Comparison of ENCODE assay signal across 8 cellular contexts in genomic region chr11:2399488-2400068, GRCh38. TPM values are rescaled to one million over a fixed set of nuclear protein-coding genes. Genes with fewer than 3 reads are reported as not detected.
A peak's percentile ranks its signal among the peaks of the same experiment; 100 is the strongest.
DNase-seq lines count a peak whose midpoint lies in the region; ATAC-seq and TF ChIP-seq lines count a peak whose summit lies in the region.

No MANE protein-coding gene starts in this region.

- peak; percentile 4 for ATAC-seq in CD4-positive, alpha-beta T cell (ENCODE audit: poor library complexity)
- ATAC-seq in SK-N-SH treated with all-trans-retinoic acid at 6 μM for 48 hours = peak; percentile 12

- H3K4me2 ChIP-seq in GM23248 (ENCODE audit: unreplicated experiment) = peak overlapping the region; percentile 80
- peak overlapping the region; percentile 84 for H3K4me2 ChIP-seq in neural cell (ENCODE audit: low read length)

- peak in 4 of 10 experiments; percentile 12 to 51 (median 22) for DNase-seq in CD4-positive, alpha-beta T cell
- DNase-seq in GM23248 = peak; percentile 64
- peak; percentile 45 for DNase-seq in endothelial cell (ENCODE audit: low spot score)
- DNase-seq in iPS-NIHi11 (ENCODE audit: low spot score) = no peak
- no peak for DNase-seq in stimulated activated naive CD4-positive, alpha-beta T cell (lab: John Stamatoyannopoulos, UW)
- DNase-seq in activated effector memory CD4-positive, alpha-beta T cell treated with anti-CD3 and anti-CD28 coated beads, Interleukin-2, amount 50 U/mL, for 16 hours = no peak

- H3K9me2 ChIP-seq in GM23248 (ENCODE audit: insufficient read depth) (no peaks in the 10 kb centered on the region), neural cell (ENCODE audit: insufficient read depth, low read length) (no peaks in the 10 kb centered on the region)

- no peak for TF ChIP-seq RAD21 in neural cell (conservative IDR thresholded peaks at IDR 0.05)

- CTCF ChIA-PET in CD4-positive, alpha-beta T cell (lab: Charles Lee) = interaction anchor here (1.0 to 1.5 kb wide), 4 partner anchors 12 to 98 kb away, joined by 4 to 6 read pairs (median 5); partner anchors contain the start of genes C11orf21 and TSPAN32

- peaks cover 24% of the 10 kb centered on the region for H3F3A ChIP-seq in GM23248 (ENCODE audit: insufficient read depth)
- no peaks in the 10 kb centered on the region for H3F3A ChIP-seq in neural cell (ENCODE audit: insufficient read depth, low read length, poor library complexity, severe bottlenecking)

- H3K36me3 ChIP-seq in GM23248 (ENCODE audit: low read depth) (peaks cover 10% of the 10 kb centered on the region; the same call in 1 of the 2 replicates), neural cell (ENCODE audit: insufficient read depth, low read length) (no peaks in the 10 kb centered on the region)

- H4K20me1 ChIP-seq in GM23248 (ENCODE audit: insufficient read depth) (no peaks in the 10 kb centered on the region), neural cell (ENCODE audit: insufficient read depth) (no peaks in the 10 kb centered on the region)

- no peak for TF ChIP-seq CTCF in CD4-positive, alpha-beta T cell (IDR thresholded peaks at IDR 0.05)
- TF ChIP-seq CTCF in endothelial cell (IDR thresholded peaks at IDR 0.05; ENCODE audit: unreplicated experiment) (no peak), neural cell (IDR thresholded peaks at IDR 0.05; ENCODE audit: poor library complexity, severe bottlenecking) (no peak)

- H3K27ac ChIP-seq in CD4-positive, alpha-beta T cell (ENCODE audit: low read depth, low read length) = peak overlapping the region; percentile 95
- H3K27ac ChIP-seq in GM23248 = peak overlapping the region; percentile 96
- H3K27ac ChIP-seq in neural cell (ENCODE audit: low read length) = peak overlapping the region; percentile 94

- H2AFZ ChIP-seq in GM23248 = peak overlapping the region; percentile 33; the same call in 1 of the 2 replicates
- H2AFZ ChIP-seq in neural cell (ENCODE audit: low read depth, low read length) = peak overlapping the region; percentile 86

- peaks cover 17% of the 10 kb centered on the region for H3K4me1 Mint-ChIP-seq in CD4-positive, alpha-beta T cell (ENCODE audit: low read depth)
- H3K4me1 Mint-ChIP-seq in endothelial cell (ENCODE audit: unreplicated experiment) = peaks cover 4% of the 10 kb centered on the region

- in situ Hi-C loops in GM23248 (cut with MboI) = no loop called here

- H3K36me3 Mint-ChIP-seq in CD4-positive, alpha-beta T cell (ENCODE audit: low read depth) = peaks cover 32% of the 10 kb centered on the region
- H3K36me3 Mint-ChIP-seq in endothelial cell (ENCODE audit: low read depth, unreplicated experiment) = peaks cover 6% of the 10 kb centered on the region

- WGBS in GM23248 (ENCODE audit: low coverage in 1 of 2, low lambda C conversion rate in 2 of 2, missing lambda C conversion rate in 2 of 2), 2 experiments = 4 to 5% methylated on average over 21 to 23 of the region's 23 CpGs

- no peaks in the 10 kb centered on the region for H3K27me3 ChIP-seq in CD4-positive, alpha-beta T cell (ENCODE audit: control insufficient read depth, insufficient read depth, low read length)
- H3K27me3 ChIP-seq in GM23248 (replicated peaks; ENCODE audit: insufficient read depth) (no peaks in the 10 kb centered on the region), neural cell (ENCODE audit: insufficient read depth, low read depth, low read length) (no peaks in the 10 kb centered on the region)

- peak overlapping the region; percentile 79 for H3K4me3 ChIP-seq in GM23248
- peak overlapping the region; percentile 86 for H3K4me3 ChIP-seq in neural cell (ENCODE audit: low read length)

- peaks cover 62% of the 10 kb centered on the region for H3K79me2 ChIP-seq in GM23248 (ENCODE audit: insufficient read depth)
- peaks cover 13% of the 10 kb centered on the region for H3K79me2 ChIP-seq in neural cell (replicated peaks; ENCODE audit: insufficient read depth, low read length)

- peak overlapping the region; percentile 97 for H3K27ac Mint-ChIP-seq in CD4-positive, alpha-beta T cell
- peak overlapping the region; percentile 90 for H3K27ac Mint-ChIP-seq in endothelial cell (ENCODE audit: unreplicated experiment)

- no peak for TF ChIP-seq EP300 in neural cell (conservative IDR thresholded peaks at IDR 0.05; ENCODE audit: poor library complexity, severe bottlenecking)

- H3K9ac ChIP-seq in GM23248 = peak overlapping the region; percentile 94
- peak overlapping the region; percentile 98 for H3K9ac ChIP-seq in neural cell (ENCODE audit: low read length)

- intact Hi-C loops in CD4-positive, alpha-beta T cell (cut with DNase I, micrococcal nuclease) = loop anchor here (1.0 to 10.0 kb wide), 6 partner anchors 21 to 983 kb away; partner anchors contain the start of genes C11orf21 (in 1 of the 2), CARS1 (in 1 of the 2), CTSD (in 1 of the 2) and LSP1 (in 1 of the 2)

- no peaks in the 10 kb centered on the region for H3K27me3 Mint-ChIP-seq in CD4-positive, alpha-beta T cell
- H3K27me3 Mint-ChIP-seq in endothelial cell (ENCODE audit: unreplicated experiment) = peaks cover 5% of the 10 kb centered on the region

- H3K9me3 Mint-ChIP-seq in CD4-positive, alpha-beta T cell = no peaks in the 10 kb centered on the region
- no peaks in the 10 kb centered on the region for H3K9me3 Mint-ChIP-seq in endothelial cell (ENCODE audit: unreplicated experiment)

- POLR2A ChIA-PET in CD4-positive, alpha-beta T cell (lab: Charles Lee) = interaction anchor here (0.7 to 3.3 kb wide), 9 partner anchors 13 to 615 kb away, joined by 3 to 38 read pairs (median 5); partner anchors contain the start of genes C11orf21, CD81 and TSPAN32

- H3K4me1 ChIP-seq in GM23248 (ENCODE audit: insufficient read depth) = peaks cover 20% of the 10 kb centered on the region

- H3K9me3 ChIP-seq in CD4-positive, alpha-beta T cell (ENCODE audit: control insufficient read depth, low read length) = no peaks in the 10 kb centered on the region
- H3K9me3 ChIP-seq in GM23248 (ENCODE audit: low read depth) (no peaks in the 10 kb centered on the region), neural cell (ENCODE audit: low read length) (no peaks in the 10 kb centered on the region)

- H3K4me3 Mint-ChIP-seq in CD4-positive, alpha-beta T cell = peak overlapping the region; percentile 98
- H3K4me3 Mint-ChIP-seq in endothelial cell (ENCODE audit: unreplicated experiment) = peak overlapping the region; percentile 83

TF ChIP-seq in SK-N-SH treated with all-trans-retinoic acid at 6 μM for 48 hours, 23 proteins besides CTCF, POLR2A, EP300 and RAD21:
- TF ChIP-seq ZNF8 (CRISPR knock-in tag; IDR thresholded peaks at IDR 0.05) (no peak), ZFP30 (CRISPR knock-in tag; IDR thresholded peaks at IDR 0.05) (no peak), CSRNP3 (CRISPR knock-in tag; IDR thresholded peaks at IDR 0.05) (no peak), ESRRG (CRISPR knock-in tag; IDR thresholded peaks at IDR 0.05) (no peak)

TF ChIP-seq in neural cell, 6 proteins besides CTCF, POLR2A, EP300 and RAD21 (continues in another document):
- TF ChIP-seq TAF1 (IDR thresholded peaks at IDR 0.05; ENCODE audit: low read depth) = no peak
- TF ChIP-seq REST (IDR thresholded peaks at IDR 0.05; ENCODE audit: borderline replicate concordance) = no peak
- no peak for TF ChIP-seq SMC3 (conservative IDR thresholded peaks at IDR 0.05; ENCODE audit: poor library complexity)
- no peak for TF ChIP-seq POLR2AphosphoS5 (IDR thresholded peaks at IDR 0.05)

RNA-seq across cellular contexts. Expression of gene TSSC4, which starts 1.0 kb away (rescaled TPM):
- 10 to 100 TPM; 47.5 to 50.0 TPM for total RNA-seq in CD4-positive, alpha-beta T cell
- 44.4 and 50.3 TPM in 2 replicates for total RNA-seq in GM23248 (2014; rRNA removed; shearing (Covaris generic))
- polyA plus RNA-seq in GM23248 (2016; fragmentation: Nextera tagmentation; extraction: Ambion mirVana) = 61.8 and 69.8 TPM in 2 replicates
- 48.4 TPM for total RNA-seq in endothelial cell (ENCODE audit: unreplicated experiment)
- 54.3 and 62.2 TPM in 2 replicates for polyA plus RNA-seq in neural cell
- 46.3 and 60.9 TPM in 2 replicates for polyA minus RNA-seq in neural cell

RNA-seq across cellular contexts. Expression of gene CD81, which starts 22.5 kb away (rescaled TPM):
- 100 to 1,000 TPM; 181 to 183 TPM for total RNA-seq in CD4-positive, alpha-beta T cell
- 363 and 434 TPM in 2 replicates for total RNA-seq in GM23248 (2014; rRNA removed; shearing (Covaris generic))
- polyA plus RNA-seq in GM23248 (2016; fragmentation: Nextera tagmentation; extraction: Ambion mirVana) (66.8 and 67.6 TPM in 2 replicates), neural cell (96.2 and 97.8 TPM in 2 replicates)
- total RNA-seq in endothelial cell (ENCODE audit: unreplicated experiment) = 424 TPM
- 67.9 and 69.3 TPM in 2 replicates for polyA minus RNA-seq in neural cell

RNA-seq across cellular contexts. Expression of gene TRPM5, which starts 44.7 kb away (rescaled TPM):
- 1 to 10 TPM in 1 of 2 experiments, under 1 TPM in 1; 0.91 to 1.3 TPM for total RNA-seq in CD4-positive, alpha-beta T cell
- not detected in 2 replicates for total RNA-seq in GM23248 (2014; rRNA removed; shearing (Covaris generic))
- not detected in 2 replicates for polyA plus RNA-seq in GM23248 (2016; fragmentation: Nextera tagmentation; extraction: Ambion mirVana)
- 0.38 TPM for total RNA-seq in endothelial cell (ENCODE audit: unreplicated experiment)
- not detected in 2 replicates for polyA plus RNA-seq in neural cell
- polyA minus RNA-seq in neural cell = not detected in 2 replicates

RNA-seq across cellular contexts. Expression of gene KCNQ1, which starts 45.2 kb away (rescaled TPM):
- 10 to 100 TPM; 31.3 to 33.1 TPM for total RNA-seq in CD4-positive, alpha-beta T cell
- not detected in 2 replicates for total RNA-seq in GM23248 (2014; rRNA removed; shearing (Covaris generic))
- polyA plus RNA-seq in GM23248 (2016; fragmentation: Nextera tagmentation; extraction: Ambion mirVana) = not detected in 2 replicates
- total RNA-seq in endothelial cell (ENCODE audit: unreplicated experiment) = 35.3 TPM
- not detected in 2 replicates for polyA plus RNA-seq in neural cell
- polyA minus RNA-seq in neural cell = not detected in 2 replicates

Comparison
In these comparisons a context has a peak if more than half of its experiments do, and no peak if none do; other contexts are left out.
1. DNase-seq: peak in GM23248 (single experiment) and endothelial cell (single experiment); none in iPS-NIHi11 (single experiment), stimulated activated naive CD4-positive, alpha-beta T cell (0 of 6) and activated effector memory CD4-positive, alpha-beta T cell treated with anti-CD3 and anti-CD28 coated beads, Interleukin-2, amount 50 U/mL, for 16 hours (single experiment).
2. Peak in every context shown above with its lines, with median percentiles within 50 percentile points of each other: H3K27ac ChIP-seq.